1 cellular context compared by ENCODE assay signal in the genomic region with DNA sequence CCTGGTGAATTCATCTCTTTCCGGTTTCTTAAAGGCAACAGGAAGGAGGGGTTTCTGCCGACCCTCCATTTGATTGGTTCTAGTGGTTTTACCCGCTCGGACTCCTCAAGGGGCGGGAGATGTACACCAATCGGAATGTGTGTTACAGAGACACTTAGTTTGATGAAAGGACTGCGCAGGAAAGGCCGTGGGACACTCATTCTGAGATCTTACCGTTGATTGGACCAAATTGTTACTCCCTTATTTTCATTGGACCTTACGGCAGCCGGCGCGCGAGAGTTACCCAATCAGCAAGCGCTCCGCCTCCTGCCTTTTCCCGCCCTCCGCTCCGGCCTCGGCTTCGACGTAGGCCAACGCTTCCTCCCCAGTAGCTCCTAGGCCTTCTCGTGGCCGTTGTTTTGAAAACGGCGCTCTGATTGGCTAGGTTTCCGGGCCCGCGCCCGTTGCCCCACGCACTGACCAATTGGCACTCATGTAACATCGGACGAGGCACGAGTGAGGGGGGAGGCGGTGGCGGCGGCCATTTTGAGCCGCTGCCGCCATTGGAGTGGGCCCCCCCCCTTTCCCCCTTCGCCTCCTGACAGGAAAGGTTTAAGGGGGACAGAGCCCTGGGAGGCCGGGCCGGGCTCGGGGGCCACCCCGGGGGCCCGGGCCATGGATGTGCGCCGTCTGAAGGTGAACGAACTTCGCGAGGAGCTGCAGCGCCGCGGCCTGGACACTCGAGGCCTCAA.
TF ChIP-seq lines count a peak whose summit lies in the region.

A gene (plus strand): TSS at position 523 of the 731 bp plus-strand sequence. CDS start 132 bp downstream, at position 655.

TF ChIP-seq in HEK293, 187 proteins besides CTCF, POLR2A, EP300 and RAD21 (continued from another document):
- TF ChIP-seq, protein P1, sequence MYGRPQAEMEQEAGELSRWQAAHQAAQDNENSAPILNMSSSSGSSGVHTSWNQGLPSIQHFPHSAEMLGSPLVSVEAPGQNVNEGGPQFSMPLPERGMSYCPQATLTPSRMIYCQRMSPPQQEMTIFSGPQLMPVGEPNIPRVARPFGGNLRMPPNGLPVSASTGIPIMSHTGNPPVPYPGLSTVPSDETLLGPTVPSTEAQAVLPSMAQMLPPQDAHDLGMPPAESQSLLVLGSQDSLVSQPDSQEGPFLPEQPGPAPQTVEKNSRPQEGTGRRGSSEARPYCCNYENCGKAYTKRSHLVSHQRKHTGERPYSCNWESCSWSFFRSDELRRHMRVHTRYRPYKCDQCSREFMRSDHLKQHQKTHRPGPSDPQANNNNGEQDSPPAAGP (tag by site-specific recombination; IDR thresholded peaks at IDR 0.05), result peak; percentile 80
- TF ChIP-seq MEIS1 (CRISPR knock-in tag; IDR thresholded peaks at IDR 0.05; ENCODE audit: borderline replicate concordance) (no peak), ZNF223 (tag by site-specific recombination; IDR thresholded peaks at IDR 0.05) (no peak), ZNF2 (tag by site-specific recombination; IDR thresholded peaks at IDR 0.05) (peak; percentile 92), GLIS1 (tag by site-specific recombination; IDR thresholded peaks at IDR 0.05) (peak; percentile 88), SP3 (tag by site-specific recombination; IDR thresholded peaks at IDR 0.05) (peak; percentile 99), YY2 (tag by site-specific recombination; IDR thresholded peaks at IDR 0.05) (peak; percentile 100), ZNF302 (tag by site-specific recombination; IDR thresholded peaks at IDR 0.05; ENCODE audit: low read depth) (no peak), TCF7L2 (IDR thresholded peaks at IDR 0.05; ENCODE audit: borderline replicate concordance, low read depth, low read length) (peak; percentile 99), ZNF837 (tag by site-specific recombination; IDR thresholded peaks at IDR 0.05) (no peak), ZNF19 (tag by site-specific recombination; IDR thresholded peaks at IDR 0.05; ENCODE audit: low read depth) (no peak), ZNF175 (tag by site-specific recombination; IDR thresholded peaks at IDR 0.05) (no peak), ZNF558 (tag by site-specific recombination; IDR thresholded peaks at IDR 0.05) (no peak), ZNF23 (tag by site-specific recombination; IDR thresholded peaks at IDR 0.05; ENCODE audit: borderline replicate concordance) (no peak), ZNF311 (tag by site-specific recombination; IDR thresholded peaks at IDR 0.05; ENCODE audit: borderline replicate concordance) (no peak)
- TF ChIP-seq, protein P2, sequence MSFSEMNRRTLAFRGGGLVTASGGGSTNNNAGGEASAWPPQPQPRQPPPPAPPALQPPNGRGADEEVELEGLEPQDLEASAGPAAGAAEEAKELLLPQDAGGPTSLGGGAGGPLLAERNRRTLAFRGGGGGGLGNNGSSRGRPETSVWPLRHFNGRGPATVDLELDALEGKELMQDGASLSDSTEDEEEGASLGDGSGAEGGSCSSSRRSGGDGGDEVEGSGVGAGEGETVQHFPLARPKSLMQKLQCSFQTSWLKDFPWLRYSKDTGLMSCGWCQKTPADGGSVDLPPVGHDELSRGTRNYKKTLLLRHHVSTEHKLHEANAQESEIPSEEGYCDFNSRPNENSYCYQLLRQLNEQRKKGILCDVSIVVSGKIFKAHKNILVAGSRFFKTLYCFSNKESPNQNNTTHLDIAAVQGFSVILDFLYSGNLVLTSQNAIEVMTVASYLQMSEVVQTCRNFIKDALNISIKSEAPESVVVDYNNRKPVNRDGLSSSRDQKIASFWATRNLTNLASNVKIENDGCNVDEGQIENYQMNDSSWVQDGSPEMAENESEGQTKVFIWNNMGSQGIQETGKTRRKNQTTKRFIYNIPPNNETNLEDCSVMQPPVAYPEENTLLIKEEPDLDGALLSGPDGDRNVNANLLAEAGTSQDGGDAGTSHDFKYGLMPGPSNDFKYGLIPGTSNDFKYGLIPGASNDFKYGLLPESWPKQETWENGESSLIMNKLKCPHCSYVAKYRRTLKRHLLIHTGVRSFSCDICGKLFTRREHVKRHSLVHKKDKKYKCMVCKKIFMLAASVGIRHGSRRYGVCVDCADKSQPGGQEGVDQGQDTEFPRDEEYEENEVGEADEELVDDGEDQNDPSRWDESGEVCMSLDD (tag by site-specific recombination; IDR thresholded peaks at IDR 0.05), result peak; percentile 98
- TF ChIP-seq, protein P3, sequence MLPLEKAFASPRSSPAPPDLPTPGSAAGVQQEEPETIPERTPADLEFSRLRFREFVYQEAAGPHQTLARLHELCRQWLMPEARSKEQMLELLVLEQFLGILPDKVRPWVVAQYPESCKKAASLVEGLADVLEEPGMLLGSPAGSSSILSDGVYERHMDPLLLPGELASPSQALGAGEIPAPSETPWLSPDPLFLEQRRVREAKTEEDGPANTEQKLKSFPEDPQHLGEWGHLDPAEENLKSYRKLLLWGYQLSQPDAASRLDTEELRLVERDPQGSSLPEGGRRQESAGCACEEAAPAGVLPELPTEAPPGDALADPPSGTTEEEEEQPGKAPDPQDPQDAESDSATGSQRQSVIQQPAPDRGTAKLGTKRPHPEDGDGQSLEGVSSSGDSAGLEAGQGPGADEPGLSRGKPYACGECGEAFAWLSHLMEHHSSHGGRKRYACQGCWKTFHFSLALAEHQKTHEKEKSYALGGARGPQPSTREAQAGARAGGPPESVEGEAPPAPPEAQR (tag by site-specific recombination; IDR thresholded peaks at IDR 0.05), result peak; percentile 24; the same call in 1 of the 2 replicates
